ENCODE assay signal across 10 cellular contexts in genomic region chr2:127220807-127221527, GRCh38. TPM values are rescaled to one million over a fixed set of nuclear protein-coding genes. Genes with fewer than 3 reads are reported as not detected.
A peak's percentile ranks its signal among the peaks of the same experiment; 100 is the strongest.
DNase-seq lines count a peak whose midpoint lies in the region; ATAC-seq, FAIRE-seq and TF ChIP-seq lines count a peak whose summit lies in the region.
"Had no signal": no experiment of that assay in that cellular context is flagged by ENCODE, and none has a peak within 500 bp of the region (broad histone marks: within the 10 kb centered on the region; RNA-seq: fewer than 3 reads in every experiment).

No MANE protein-coding gene starts in this region.

- no peaks in the 10 kb centered on the region for H3K27me3 ChIP-seq in astrocyte (ENCODE audit: insufficient read depth, low read length)
- H3K27me3 ChIP-seq: testis had no signal

- peak overlapping the region; percentile 84 for H3K4me2 ChIP-seq in astrocyte (ENCODE audit: low read length)

- no peak overlapping the region for H3K27ac ChIP-seq in astrocyte (ENCODE audit: low read depth, low read length)
- H3K27ac ChIP-seq: testis had no signal

- FAIRE-seq in astrocyte (lab: Jason Lieb, UNC): no peak

- H3K27ac Mint-ChIP-seq in stimulated activated naive CD8-positive, alpha-beta T cell treated with anti-CD3 and anti-CD28 coated beads, Interleukin-15, Interleukin-2, amounts not matched to agents 100 ng/mL and 50 ng/mL, for 24 hours: no peak overlapping the region
- H3K27ac Mint-ChIP-seq in astrocyte (ENCODE audit: unreplicated experiment): peak overlapping the region; percentile 88

- H4K20me1 ChIP-seq in astrocyte (ENCODE audit: insufficient read depth, low read length): no peaks in the 10 kb centered on the region

- H3K4me1 ChIP-seq in astrocyte (ENCODE audit: insufficient read depth, low read length): peaks cover 26% of the 10 kb centered on the region

- H3K4me3 ChIP-seq in astrocyte (ENCODE audit: insufficient read depth, low read depth, low read length): peak overlapping the region; percentile 68

- H3K4me3 Mint-ChIP-seq in stimulated activated naive CD8-positive, alpha-beta T cell treated with anti-CD3 and anti-CD28 coated beads, Interleukin-15, Interleukin-2, amounts not matched to agents 100 ng/mL and 50 ng/mL, for 24 hours: peak overlapping the region; percentile 82
- peak overlapping the region; percentile 96 for H3K4me3 Mint-ChIP-seq in astrocyte (ENCODE audit: unreplicated experiment)

- H3K27me3 Mint-ChIP-seq in stimulated activated naive CD8-positive, alpha-beta T cell treated with anti-CD3 and anti-CD28 coated beads, Interleukin-15, Interleukin-2, amounts not matched to agents 100 ng/mL and 50 ng/mL, for 24 hours: peaks cover 69% of the 10 kb centered on the region
- peaks cover 2% of the 10 kb centered on the region for H3K27me3 Mint-ChIP-seq in astrocyte (ENCODE audit: low read depth, unreplicated experiment)

- ATAC-seq in stimulated activated naive CD8-positive, alpha-beta T cell treated with anti-CD3 and anti-CD28 coated beads, Interleukin-15, Interleukin-2, amounts not matched to agents 100 U/mL and 50 U/mL, for 24 hours: no peak
- ATAC-seq in HG03378 (IDR thresholded peaks at IDR 0.05; ENCODE audit: unreplicated experiment) (no peak), HG02840 (IDR thresholded peaks at IDR 0.05; ENCODE audit: low FRiP score, unreplicated experiment) (no peak), GM19324 (IDR thresholded peaks at IDR 0.05; ENCODE audit: low FRiP score, unreplicated experiment) (no peak)

- peaks cover 23% of the 10 kb centered on the region for H3K4me1 Mint-ChIP-seq in stimulated activated naive CD8-positive, alpha-beta T cell treated with anti-CD3 and anti-CD28 coated beads, Interleukin-15, Interleukin-2, amounts not matched to agents 100 ng/mL and 50 ng/mL, for 24 hours (ENCODE audit: low read depth)
- H3K4me1 Mint-ChIP-seq in astrocyte (ENCODE audit: low read depth, unreplicated experiment): peaks cover 30% of the 10 kb centered on the region

- no peak for DNase-seq in stimulated activated naive CD8-positive, alpha-beta T cell treated with anti-CD3 and anti-CD28 coated beads, Interleukin-15, Interleukin-2, amounts not matched to agents 100 U/mL and 50 U/mL, for 24 hours
- peak; percentile 10 for DNase-seq in astrocyte (ENCODE audit: low read depth)
- DNase-seq in medulla oblongata (ENCODE audit: extremely low spot score): peak; percentile 17
- no peak for DNase-seq in NCI-H2107 (lab: John Stamatoyannopoulos, UW)
- DNase-seq: DND-41 had no signal

- peak overlapping the region; percentile 83 for H2AFZ ChIP-seq in astrocyte (ENCODE audit: low read depth, low read length)

- H3K36me3 Mint-ChIP-seq in stimulated activated naive CD8-positive, alpha-beta T cell treated with anti-CD3 and anti-CD28 coated beads, Interleukin-15, Interleukin-2, amounts not matched to agents 100 ng/mL and 50 ng/mL, for 24 hours (ENCODE audit: low read depth): no peaks in the 10 kb centered on the region
- peaks cover 4% of the 10 kb centered on the region for H3K36me3 Mint-ChIP-seq in astrocyte (ENCODE audit: low read depth, unreplicated experiment)

- no peaks in the 10 kb centered on the region for H3K36me3 ChIP-seq in astrocyte (ENCODE audit: insufficient read depth, low read length)

- H3K9me3 ChIP-seq in astrocyte (ENCODE audit: insufficient read depth, low read depth, low read length): no peaks in the 10 kb centered on the region
- H3K9me3 ChIP-seq: testis had no signal

- TF ChIP-seq CTCF in astrocyte (IDR thresholded peaks at IDR 0.05; ENCODE audit: insufficient read depth, low read depth, low read length): no peak

- peak overlapping the region; percentile 83 for H3K9ac ChIP-seq in astrocyte (ENCODE audit: low read length)

- peaks cover 10% of the 10 kb centered on the region for H3K9me3 Mint-ChIP-seq in stimulated activated naive CD8-positive, alpha-beta T cell treated with anti-CD3 and anti-CD28 coated beads, Interleukin-15, Interleukin-2, amounts not matched to agents 100 ng/mL and 50 ng/mL, for 24 hours
- no peaks in the 10 kb centered on the region for H3K9me3 Mint-ChIP-seq in astrocyte (ENCODE audit: unreplicated experiment)

- no peaks in the 10 kb centered on the region for H3K79me2 ChIP-seq in astrocyte (ENCODE audit: insufficient read depth, low read length)

RNA-seq across cellular contexts. Expression of gene CYP27C1, which starts 0.9 kb away (rescaled TPM):
- 4.4 and 5.7 TPM in 2 replicates for total RNA-seq in astrocyte

Comparison
In these comparisons a context has a peak if more than half of its experiments do, and no peak if none do; other contexts are left out.
1. DNase-seq: peak in astrocyte (single experiment) and medulla oblongata (single experiment); none in stimulated activated naive CD8-positive, alpha-beta T cell treated with anti-CD3 and anti-CD28 coated beads, Interleukin-15, Interleukin-2, amounts not matched to agents 100 U/mL and 50 U/mL, for 24 hours (single experiment) and NCI-H2107 (single experiment).